In the genomic region with DNA sequence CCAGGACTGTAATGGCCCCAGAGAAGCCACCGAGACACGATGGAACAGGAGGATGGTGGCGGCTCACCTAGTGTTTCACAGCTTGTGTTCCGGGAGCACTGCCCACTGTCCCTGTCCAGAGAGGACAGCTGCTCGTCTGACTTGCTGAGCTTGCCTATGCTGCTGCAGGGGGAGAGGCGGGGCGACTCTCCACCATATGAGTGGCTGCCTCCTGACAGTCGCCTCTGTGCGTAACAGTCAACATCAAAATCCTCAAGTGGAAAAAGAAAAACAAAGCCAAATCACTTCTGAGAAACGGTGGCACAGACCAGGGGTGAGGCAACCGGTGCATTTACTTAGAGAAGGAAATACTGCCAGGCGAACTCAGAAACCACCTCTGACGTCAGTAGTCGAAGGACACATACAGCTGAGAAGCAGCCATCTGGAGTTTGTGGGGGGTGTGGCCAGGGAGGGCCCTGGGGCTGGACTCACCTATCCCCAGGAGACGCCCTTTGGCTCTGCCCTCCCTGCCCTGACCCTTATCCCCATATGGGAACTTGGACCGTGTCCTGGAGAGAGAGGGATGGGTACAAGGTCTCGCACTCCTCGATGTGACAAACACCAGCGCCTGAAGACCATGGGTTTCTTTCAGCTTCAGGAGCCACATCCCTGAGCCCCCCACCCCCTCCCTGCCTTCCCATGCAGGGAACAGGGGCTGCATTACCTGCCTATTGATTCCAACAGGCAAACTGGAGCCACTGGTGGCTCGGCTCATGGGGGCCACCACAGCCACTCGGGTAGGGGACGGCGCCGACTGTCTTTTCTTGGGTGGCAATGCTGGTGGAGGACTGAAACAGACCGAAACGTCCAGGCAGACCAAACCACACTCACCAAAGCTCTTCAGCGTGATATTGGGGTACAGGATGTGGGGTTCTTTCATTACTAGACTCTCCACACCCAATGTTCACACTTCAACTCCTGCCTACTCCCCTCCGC, we compare ENCODE assay signal across 9 cellular contexts.
DNase-seq lines count a peak whose midpoint lies in the region; ATAC-seq and TF ChIP-seq lines count a peak whose summit lies in the region.
"Had no signal": no experiment of that assay in that cellular context is flagged by ENCODE, and none has a peak within 500 bp of the region (broad histone marks: within the 10 kb centered on the region; RNA-seq: fewer than 3 reads in every experiment).

No MANE protein-coding gene starts in this region.

- H3K36me3 ChIP-seq in suprapubic skin: peaks cover 47% of the 10 kb centered on the region
- no peaks in the 10 kb centered on the region for H3K36me3 ChIP-seq in hepatocyte (replicated peaks; ENCODE audit: insufficient read depth, low read depth)
- H3K36me3 ChIP-seq in OCI-LY7 (ENCODE audit: insufficient read depth, low read length): peaks cover 94% of the 10 kb centered on the region

- H3K27ac ChIP-seq in suprapubic skin: peak overlapping the region; percentile 34
- no peak overlapping the region for H3K27ac ChIP-seq in hepatocyte
- H3K27ac ChIP-seq in OCI-LY7 (ENCODE audit: low read depth, low read length, poor library complexity, severe bottlenecking): no peak overlapping the region
- H3K27ac ChIP-seq: epithelial cell of prostate had no signal

- intact Hi-C loops in OCI-LY7 (cut with micrococcal nuclease; ENCODE audit: unreplicated experiment): no loop called here

- H3K9me2 ChIP-seq in hepatocyte (replicated peaks; ENCODE audit: insufficient read depth) (no peaks in the 10 kb centered on the region), OCI-LY7 (ENCODE audit: insufficient read depth, low read length) (no peaks in the 10 kb centered on the region)

- TF ChIP-seq EP300 in suprapubic skin (IDR thresholded peaks at IDR 0.05): no peak

- H2AFZ ChIP-seq in hepatocyte (no peak overlapping the region), OCI-LY7 (ENCODE audit: low read length) (no peak overlapping the region)

- H3K4me2 ChIP-seq in hepatocyte (no peak overlapping the region), OCI-LY7 (ENCODE audit: low read length) (no peak overlapping the region)

- H3K9me3 Mint-ChIP-seq in activated naive CD8-positive, alpha-beta T cell treated with anti-CD3 and anti-CD28 coated beads for 36 hours: no peaks in the 10 kb centered on the region
- no peaks in the 10 kb centered on the region for H3K9me3 Mint-ChIP-seq in memory B cell

- H3K27me3 Mint-ChIP-seq in activated naive CD8-positive, alpha-beta T cell treated with anti-CD3 and anti-CD28 coated beads for 36 hours: no peaks in the 10 kb centered on the region
- no peaks in the 10 kb centered on the region for H3K27me3 Mint-ChIP-seq in memory B cell

- peak overlapping the region; percentile 69 for H3K27ac Mint-ChIP-seq in activated naive CD8-positive, alpha-beta T cell treated with anti-CD3 and anti-CD28 coated beads for 36 hours
- H3K27ac Mint-ChIP-seq in memory B cell: peak overlapping the region; percentile 98

- TF ChIP-seq CTCF in suprapubic skin (IDR thresholded peaks at IDR 0.05) (no peak), hepatocyte (IDR thresholded peaks at IDR 0.05; ENCODE audit: poor library complexity) (no peak), OCI-LY7 (conservative IDR thresholded peaks at IDR 0.05; ENCODE audit: low read length) (no peak)

- peaks cover 16% of the 10 kb centered on the region for H3K36me3 Mint-ChIP-seq in activated naive CD8-positive, alpha-beta T cell treated with anti-CD3 and anti-CD28 coated beads for 36 hours
- peaks cover 28% of the 10 kb centered on the region for H3K36me3 Mint-ChIP-seq in memory B cell

- H3K4me3 ChIP-seq in suprapubic skin (no peak overlapping the region), hepatocyte (no peak overlapping the region), OCI-LY7 (ENCODE audit: low read depth, low read length, poor library complexity, severe bottlenecking) (no peak overlapping the region)

- POLR2A ChIA-PET in OCI-LY7 (lab: Charles Lee): interaction anchor here (0.9 kb wide), 1 partner anchor 97 kb away, joined by 3 read pairs; no protein-coding TSS in a partner anchor

- no peaks in the 10 kb centered on the region for H4K20me1 ChIP-seq in hepatocyte (ENCODE audit: insufficient read depth, poor library complexity, severe bottlenecking)
- 0 out of 2 replicates have a peak, but pooled peaks cover 3% of the 10 kb centered on the region for H4K20me1 ChIP-seq in OCI-LY7 (ENCODE audit: insufficient read depth, low read length)

- H3K79me2 ChIP-seq in hepatocyte (peaks cover 5% of the 10 kb centered on the region), OCI-LY7 (ENCODE audit: insufficient read depth, low read depth, low read length) (peaks cover 24% of the 10 kb centered on the region; the same call in 1 of the 2 replicates)

- no peak overlapping the region for H3K4me3 Mint-ChIP-seq in activated naive CD8-positive, alpha-beta T cell treated with anti-CD3 and anti-CD28 coated beads for 36 hours
- H3K4me3 Mint-ChIP-seq in memory B cell: peak overlapping the region; percentile 6

- H3K4me1 ChIP-seq in suprapubic skin: peaks cover 13% of the 10 kb centered on the region
- no peaks in the 10 kb centered on the region for H3K4me1 ChIP-seq in hepatocyte (ENCODE audit: insufficient read depth)
- H3K4me1 ChIP-seq in OCI-LY7 (ENCODE audit: insufficient read depth, low read length, poor library complexity, severe bottlenecking): peaks cover 31% of the 10 kb centered on the region

- DNase-seq in NCI-H2196 treated with DMSO at 0.1 percent for 48 hours (lab: John Stamatoyannopoulos, UW; ENCODE audit: unreplicated experiment) (peak; percentile 37), memory B cell (ENCODE audit: low spot score in 2 of 2) (peak; percentile 68 to 81), suprapubic skin (ENCODE audit: low spot score in 2 of 2) (no peak), hepatocyte (ENCODE audit: low spot score) (no peak), OCI-LY7 (ENCODE audit: low spot score) (no peak), SIG-M5 (lab: John Stamatoyannopoulos, UW) (no peak)
- peak; percentile 29 for DNase-seq in activated naive CD8-positive, alpha-beta T cell treated with anti-CD3 and anti-CD28 coated beads for 36 hours

- peaks cover 14% of the 10 kb centered on the region for H3K4me1 Mint-ChIP-seq in activated naive CD8-positive, alpha-beta T cell treated with anti-CD3 and anti-CD28 coated beads for 36 hours
- H3K4me1 Mint-ChIP-seq in memory B cell: peaks cover 40% of the 10 kb centered on the region

- no TSS peak for BruUV-seq in OCI-LY7 (replicated peaks; lab: Mats Ljungman, UMichigan)

- TF ChIP-seq POLR2A in suprapubic skin (IDR thresholded peaks at IDR 0.05): no peak

- H3K9me3 ChIP-seq in suprapubic skin: no peaks in the 10 kb centered on the region
- H3K9me3 ChIP-seq in hepatocyte (ENCODE audit: low read depth): no peaks in the 10 kb centered on the region
- H3K9me3 ChIP-seq in OCI-LY7 (ENCODE audit: low read length): no peaks in the 10 kb centered on the region

- 78% methylated on average over 28 of the region's 28 CpGs for WGBS in suprapubic skin
- 94% methylated on average over 27 of the region's 28 CpGs for WGBS in hepatocyte (ENCODE audit: low lambda C conversion rate, missing lambda C conversion rate)

- H3K27me3 ChIP-seq in suprapubic skin (no peaks in the 10 kb centered on the region), hepatocyte (no peaks in the 10 kb centered on the region)

- ATAC-seq in GM18511 (IDR thresholded peaks at IDR 0.05; ENCODE audit: unreplicated experiment): peak; percentile 61
- peak; percentile 76 for ATAC-seq in memory B cell (ENCODE audit: low read depth)

- CTCF ChIA-PET in OCI-LY7 (lab: Charles Lee; ENCODE audit: unreplicated experiment): interaction anchor here (0.6 kb wide), 1 partner anchor 17 kb away, joined by 3 read pairs; no protein-coding TSS in a partner anchor

Comparison
In these comparisons a context has a peak if more than half of its experiments do, and no peak if none do; other contexts are left out.
1. DNase-seq: peak in NCI-H2196 treated with DMSO at 0.1 percent for 48 hours (single experiment), activated naive CD8-positive, alpha-beta T cell treated with anti-CD3 and anti-CD28 coated beads for 36 hours (single experiment) and memory B cell (2 of 2); none in suprapubic skin (0 of 2), hepatocyte (single experiment), OCI-LY7 (single experiment) and SIG-M5 (single experiment).